ENCODE assay signal across 24 cellular contexts in the genomic region with DNA sequence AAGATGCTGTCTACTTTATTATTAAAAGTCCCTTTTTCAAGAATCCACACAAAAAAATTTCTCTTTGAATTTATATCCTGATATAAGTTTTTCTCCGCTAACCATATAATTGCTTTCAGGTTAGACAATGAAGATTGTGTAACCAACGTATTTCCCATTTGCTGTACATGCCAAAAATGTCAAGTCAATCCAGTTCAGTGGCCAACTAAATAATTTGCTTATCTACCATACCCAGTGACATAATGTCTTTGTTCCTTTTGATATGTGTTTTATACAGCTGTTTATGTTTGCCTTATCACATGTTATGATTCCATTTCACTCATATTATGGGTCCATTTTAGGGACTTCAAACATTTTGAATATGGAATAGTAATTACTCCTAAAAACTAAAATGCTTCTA.
"Had no signal": no experiment of that assay in that cellular context is flagged by ENCODE, and none has a peak within 500 bp of the region (broad histone marks: within the 10 kb centered on the region; RNA-seq: fewer than 3 reads in every experiment).

No MANE protein-coding gene starts in this region.

- H3K4me3 ChIP-seq: ascending aorta, SJSA1 had no signal

- H3K27me3 ChIP-seq: ascending aorta, SJSA1 had no signal

- FAIRE-seq: RCC 7860 had no signal

- H3K27ac ChIP-seq: ascending aorta, SJSA1 had no signal

- ATAC-seq: activated CD8-positive, alpha-beta memory T cell treated with anti-CD3 and anti-CD28 coated beads, Interleukin-2, amount 10 ng/mL, durations not matched to agents 7 days and 5 days; activated naive CD4-positive, alpha-beta T cell treated with anti-CD3 and anti-CD28 coated beads, Interleukin-2, amount 50 U/mL, for 72 hours; activated naive CD8-positive, alpha-beta T cell treated with anti-CD3 and anti-CD28 coated beads, Interleukin-2, amount 50 U/mL, for 24 hours; PC-3 had no signal

- H3K9me3 ChIP-seq: ascending aorta, SJSA1 had no signal

- H3K4me1 ChIP-seq: ascending aorta, SJSA1 had no signal

- DNase-seq: activated CD4-positive, alpha-beta T cell treated with anti-CD3 and anti-CD28 coated beads for 48 hours; activated CD4-positive, alpha-beta T cell treated with anti-CD3 and anti-CD28 coated beads, Interleukin-2, amount 50 U/mL, for 4 hours; activated CD4-positive, CD25-positive, alpha-beta regulatory T cell treated with anti-CD3 and anti-CD28 coated beads, Interleukin-2, amount 50 U/mL, for 72 hours; activated CD8-positive, alpha-beta memory T cell treated with anti-CD3 and anti-CD28 coated beads, Interleukin-2, amount 10 ng/mL, durations not matched to agents 7 days and 5 days; activated effector memory CD4-positive, alpha-beta T cell treated with anti-CD3 and anti-CD28 coated beads, Interleukin-2, amount 50 U/mL, for 16 hours; activated naive CD4-positive, alpha-beta T cell treated with Interleukin-2 at 50 U/mL for 16 hours; activated naive CD8-positive, alpha-beta T cell treated with anti-CD3 and anti-CD28 coated beads, Interleukin-2, amount 50 U/mL, for 24 hours; activated T-cell treated with anti-CD3 and anti-CD28 coated beads, Interleukin-2, amount 50 U/mL, for 24 hours; amniotic stem cell; Kasumi-1; KBM-7; NCI-H1105 treated with DMSO at 0.1 percent for 48 hours; NCI-H1436 treated with DMSO at 0.1 percent for 48 hours; NCI-H187; NCI-H2081; NCI-H510A treated with DMSO at 0.1 percent for 48 hours; NCI-H69; NK-92 treated with Interleukin-12 subunit alpha and Interleukin-12 subunit beta, amount 100 ng/mL, for 24 hours; PC-3; SHP77 had no signal

- H3K36me3 ChIP-seq: ascending aorta, SJSA1 had no signal
